In genomic region chr9:14769235-14769580, GRCh38 we compare ENCODE assay signal across 10 cellular contexts. TPM values are rescaled to one million over a fixed set of nuclear protein-coding genes. Genes with fewer than 3 reads are reported as not detected.
DNase-seq lines count a peak whose midpoint lies in the region; ATAC-seq and TF ChIP-seq lines count a peak whose summit lies in the region.
"Had no signal": no experiment of that assay in that cellular context is flagged by ENCODE, and none has a peak within 500 bp of the region (broad histone marks: within the 10 kb centered on the region; RNA-seq: fewer than 3 reads in every experiment).

No MANE protein-coding gene starts in this region.

- RAD21 ChIA-PET in HCT116 (lab: Charles Lee; ENCODE audit: low non-redundant PET in 1 of 2, low total read pairs in 2 of 2, uncharacterized antibody in 2 of 2, unreplicated experiment in 2 of 2): no interaction called here

- ATAC-seq in HCT116 (peak; percentile 73), esophagus mucosa (peak; percentile 69), GM21737 (IDR thresholded peaks at IDR 0.05; ENCODE audit: unreplicated experiment) (no peak), HG03025 (IDR thresholded peaks at IDR 0.05; ENCODE audit: low FRiP score, unreplicated experiment) (no peak), HG02973 (IDR thresholded peaks at IDR 0.05; ENCODE audit: unreplicated experiment) (no peak)

- H3K4me3 ChIP-seq in HCT116 (replicated peaks in 1 of 2; ENCODE audit: low read depth in 1 of 2, low read length in 2 of 2): no peak overlapping the region

- BruUV-seq in HCT116 (replicated peaks; lab: Mats Ljungman, UMichigan): no TSS peak

- H2AFZ ChIP-seq in HCT116 (ENCODE audit: low read depth, low read length, poor library complexity, severe bottlenecking): no peak overlapping the region

- no peaks in the 10 kb centered on the region for H4K20me1 ChIP-seq in HCT116 (ENCODE audit: insufficient read depth)

- intact Hi-C loops in HCT116 (cut with micrococcal nuclease): loop anchor here (1.0 to 5.0 kb wide), 4 partner anchors 327 to 1737 kb away; no protein-coding TSS in a partner anchor

- DNase-seq in Ammon's horn (ENCODE audit: low spot score): peak; percentile 51
- peak; percentile 10 for DNase-seq in HCT116 (ENCODE audit: low read depth, low spot score)
- DNase-seq in NCI-H69 (lab: John Stamatoyannopoulos, UW): peak; percentile 85
- DNase-seq in central memory CD4-positive, alpha-beta T cell: no peak

- no peak for TF ChIP-seq POLR2A in HCT116 (IDR thresholded peaks at IDR 0.05; ENCODE audit: borderline replicate concordance, extremely low read depth, insufficient read depth, insufficient read length)

- no peaks in the 10 kb centered on the region for H3K4me1 ChIP-seq in HCT116 (ENCODE audit: control insufficient read depth in 1 of 2, insufficient read depth in 2 of 2, low read length in 2 of 2)

- TF ChIP-seq CTCF in HCT116 (IDR thresholded peaks at IDR 0.05 in 2 of 3, conservative IDR thresholded peaks at IDR 0.05 in 1 of 3; ENCODE audit: borderline replicate concordance in 1 of 3, insufficient read depth in 1 of 3, low read depth in 2 of 3, low read length in 2 of 3): peak; percentile 20 to 36 (median 21); a peak in 4 of 6 replicates

- no peaks in the 10 kb centered on the region for H3K9me2 ChIP-seq in HCT116 (ENCODE audit: insufficient read depth)

- CTCF ChIA-PET in HCT116 (lab: Charles Lee): interaction anchor here (0.7 to 2.7 kb wide), 15 partner anchors 11 to 366 kb away, joined by 3 to 23 read pairs (median 4); no protein-coding TSS in a partner anchor

- no peak overlapping the region for H3K4me2 ChIP-seq in HCT116 (ENCODE audit: low read length)

- no peak overlapping the region for H3K27ac ChIP-seq in HCT116 (ENCODE audit: low read depth, low read length)

- POLR2A ChIA-PET in HCT116 (lab: Charles Lee): no interaction called here

- TF ChIP-seq RAD21 in HCT116 (IDR thresholded peaks at IDR 0.05; ENCODE audit: low read depth): peak; percentile 53

- peaks cover 36% of the 10 kb centered on the region; the same call in 1 of the 2 replicates for H3K27me3 ChIP-seq in HCT116 (ENCODE audit: insufficient read depth, low read length)

- H3K9me3 ChIP-seq in HCT116 (ENCODE audit: control insufficient read depth in 1 of 2, insufficient read depth in 1 of 2, low read depth in 1 of 2, low read length in 2 of 2): no peaks in the 10 kb centered on the region

- H3K9ac ChIP-seq in HCT116 (ENCODE audit: low read length): no peak overlapping the region

- H3K36me3 ChIP-seq in HCT116 (ENCODE audit: control insufficient read depth in 1 of 2, insufficient read depth in 2 of 2, low read length in 2 of 2): no peaks in the 10 kb centered on the region

- H3K79me2 ChIP-seq in HCT116 (ENCODE audit: insufficient read depth, low read length): no peaks in the 10 kb centered on the region

TF ChIP-seq in HCT116, 20 proteins besides CTCF, POLR2A, EP300 and RAD21:
- TF ChIP-seq REST (IDR thresholded peaks at IDR 0.05; ENCODE audit: low read depth) (no peak), ATF3 (IDR thresholded peaks at IDR 0.05) (no peak), FOSL1 (IDR thresholded peaks at IDR 0.05; ENCODE audit: low read depth) (no peak), ZFX (IDR thresholded peaks at IDR 0.05) (no peak), SIN3A (IDR thresholded peaks at IDR 0.05; ENCODE audit: low read depth) (no peak), MAX (IDR thresholded peaks at IDR 0.05) (no peak)
TF ChIP-seq in HCT116: peak in this region for 0.

RNA-seq across cellular contexts. Expression of gene CER1, which starts 46.7 kb away (rescaled TPM):
- total RNA-seq in HCT116 (2021; ENCODE audit: unreplicated experiment) (not detected), esophagus mucosa (not detected)
- polyA plus RNA-seq in HCT116 (2012): not detected in 2 replicates
- total RNA-seq: liver, temporal lobe had no signal
- polyA plus RNA-seq: liver had no signal

Comparison
In these comparisons a context has a peak if more than half of its experiments do, and no peak if none do; other contexts are left out.
1. ATAC-seq: peak in HCT116 (single experiment) and esophagus mucosa (single experiment); none in GM21737 (single experiment), HG03025 (single experiment) and HG02973 (single experiment).